17 cellular contexts compared by ENCODE assay signal in the genomic region with DNA sequence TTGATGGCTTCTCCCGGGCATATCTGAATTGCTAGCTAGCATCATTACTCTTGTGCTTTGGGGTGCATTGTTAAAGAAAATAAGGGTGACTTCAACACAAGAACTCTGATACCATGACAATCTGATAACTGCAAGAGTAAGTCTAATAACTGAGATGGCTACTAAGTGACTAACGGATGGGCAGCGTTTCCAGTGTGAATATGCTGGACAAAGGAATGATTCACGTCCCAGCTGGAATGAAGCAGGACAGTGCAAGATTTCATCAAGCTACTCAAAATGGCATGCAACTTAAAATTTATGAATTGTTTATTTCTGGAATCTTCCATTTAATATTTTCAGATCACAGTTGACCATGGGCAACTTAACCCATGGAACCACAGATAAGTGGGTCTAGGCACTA. TPM values are rescaled to one million over a fixed set of nuclear protein-coding genes. Genes with fewer than 3 reads are reported as not detected.
DNase-seq lines count a peak whose midpoint lies in the region; ATAC-seq and TF ChIP-seq lines count a peak whose summit lies in the region.
"Had no signal": no experiment of that assay in that cellular context is flagged by ENCODE, and none has a peak within 500 bp of the region (broad histone marks: within the 10 kb centered on the region; RNA-seq: fewer than 3 reads in every experiment).

No MANE protein-coding gene starts in this region.

- intact Hi-C loops in sciatic nerve (cut with DNase I) = no loop called here

- H2AFZ ChIP-seq in neural cell (ENCODE audit: low read depth, low read length) = no peak overlapping the region

- no peak for TF ChIP-seq RAD21 in neural cell (conservative IDR thresholded peaks at IDR 0.05)

- no peak for ATAC-seq in sciatic nerve
- ATAC-seq in GM19351 (IDR thresholded peaks at IDR 0.05; ENCODE audit: unreplicated experiment) = no peak
- ATAC-seq: activated CD8-positive, alpha-beta memory T cell treated with anti-CD3 and anti-CD28 coated beads, Interleukin-2, amount 10 ng/mL, durations not matched to agents 7 days and 5 days; pancreas had no signal

- H3K27ac ChIP-seq in neural cell (ENCODE audit: low read length) = peak overlapping the region; percentile 66
- H3K27ac ChIP-seq: BLaER1 treated with 17β-estradiol and CSF1 and Interleukin-3, amounts not matched to agents 10 nM and 100 nM; pancreas; transverse colon had no signal

- H3K9me3 ChIP-seq in neural cell (ENCODE audit: low read length) = no peaks in the 10 kb centered on the region
- H3K9me3 ChIP-seq: BLaER1 treated with 17β-estradiol and CSF1 and Interleukin-3, amounts not matched to agents 10 nM and 100 nM; pancreas; transverse colon had no signal

- TF ChIP-seq CTCF in AG10803 (conservative IDR thresholded peaks at IDR 0.05; ENCODE audit: low read length) (no peak), cardiac fibroblast (IDR thresholded peaks at IDR 0.05; ENCODE audit: low read depth, low read length) (no peak), neural cell (IDR thresholded peaks at IDR 0.05; ENCODE audit: poor library complexity, severe bottlenecking) (no peak)

- H3K4me2 ChIP-seq in neural cell (ENCODE audit: low read length) = no peak overlapping the region
- H3K4me2 ChIP-seq: BLaER1 treated with 17β-estradiol and CSF1 and Interleukin-3, amounts not matched to agents 10 nM and 100 nM had no signal

- no peaks in the 10 kb centered on the region for H4K20me1 ChIP-seq in neural cell (ENCODE audit: insufficient read depth)
- H4K20me1 ChIP-seq: BLaER1 treated with 17β-estradiol and CSF1 and Interleukin-3, amounts not matched to agents 10 nM and 100 nM had no signal

- peak; percentile 83 for DNase-seq in AG10803 (ENCODE audit: low read depth)
- DNase-seq in LHCN-M2 (ENCODE audit: low read depth) = peak; percentile 88
- peak; percentile 60 to 92 for DNase-seq in cardiac fibroblast (ENCODE audit: low read depth in 2 of 2)
- DNase-seq in sciatic nerve (ENCODE audit: low spot score) = no peak
- no peak for DNase-seq in stimulated activated naive CD4-positive, alpha-beta T cell (lab: John Stamatoyannopoulos, UW)
- no peak for DNase-seq in SHP77 treated with DMSO at 0.1 percent for 48 hours (lab: John Stamatoyannopoulos, UW)
- DNase-seq: activated CD8-positive, alpha-beta memory T cell treated with anti-CD3 and anti-CD28 coated beads, Interleukin-2, amount 10 ng/mL, durations not matched to agents 7 days and 5 days; Karpas-422; NCI-H2029; NCI-H82; pancreas; SIG-M5; transverse colon had no signal

- H3K9me2 ChIP-seq in neural cell (ENCODE audit: insufficient read depth, low read length) = no peaks in the 10 kb centered on the region

- H3K79me2 ChIP-seq in neural cell (replicated peaks; ENCODE audit: insufficient read depth, low read length) = no peaks in the 10 kb centered on the region

- H3K9ac ChIP-seq in neural cell (ENCODE audit: low read length) = peak overlapping the region; percentile 2
- H3K9ac ChIP-seq: BLaER1 treated with 17β-estradiol and CSF1 and Interleukin-3, amounts not matched to agents 10 nM and 100 nM had no signal

- no peaks in the 10 kb centered on the region for H3K27me3 ChIP-seq in neural cell (ENCODE audit: insufficient read depth, low read depth, low read length)
- H3K27me3 ChIP-seq: BLaER1 treated with 17β-estradiol and CSF1 and Interleukin-3, amounts not matched to agents 10 nM and 100 nM; transverse colon had no signal

- H3F3A ChIP-seq in neural cell (ENCODE audit: insufficient read depth, low read length, poor library complexity, severe bottlenecking) = no peaks in the 10 kb centered on the region

- TF ChIP-seq EP300 in neural cell (conservative IDR thresholded peaks at IDR 0.05; ENCODE audit: poor library complexity, severe bottlenecking) = no peak

- no peaks in the 10 kb centered on the region for H3K36me3 ChIP-seq in neural cell (ENCODE audit: insufficient read depth, low read length)
- H3K36me3 ChIP-seq: BLaER1 treated with 17β-estradiol and CSF1 and Interleukin-3, amounts not matched to agents 10 nM and 100 nM; pancreas; transverse colon had no signal

- H3K4me3 ChIP-seq in AG10803 (ENCODE audit: low read length) (peak overlapping the region; percentile 34), cardiac fibroblast (replicated peaks in 1 of 2; ENCODE audit: low read depth in 2 of 2, low read length in 2 of 2) (peak overlapping the region in 1 of 2 donors; percentile 18), neural cell (ENCODE audit: low read length) (peak overlapping the region; percentile 19)
- H3K4me3 ChIP-seq: BLaER1 treated with 17β-estradiol and CSF1 and Interleukin-3, amounts not matched to agents 10 nM and 100 nM; pancreas; transverse colon had no signal

TF ChIP-seq in neural cell, 6 proteins besides CTCF, POLR2A, EP300 and RAD21:
- TF ChIP-seq EZH2 (IDR thresholded peaks at IDR 0.05; ENCODE audit: borderline replicate concordance, insufficient read depth, low read length, poor library complexity, severe bottlenecking) (no peak), TAF1 (IDR thresholded peaks at IDR 0.05; ENCODE audit: low read depth) (no peak), SMC3 (conservative IDR thresholded peaks at IDR 0.05; ENCODE audit: poor library complexity) (no peak), POLR2AphosphoS5 (IDR thresholded peaks at IDR 0.05) (no peak), MXI1 (conservative IDR thresholded peaks at IDR 0.05; ENCODE audit: poor library complexity, severe bottlenecking) (no peak)
- TF ChIP-seq, protein P1, sequence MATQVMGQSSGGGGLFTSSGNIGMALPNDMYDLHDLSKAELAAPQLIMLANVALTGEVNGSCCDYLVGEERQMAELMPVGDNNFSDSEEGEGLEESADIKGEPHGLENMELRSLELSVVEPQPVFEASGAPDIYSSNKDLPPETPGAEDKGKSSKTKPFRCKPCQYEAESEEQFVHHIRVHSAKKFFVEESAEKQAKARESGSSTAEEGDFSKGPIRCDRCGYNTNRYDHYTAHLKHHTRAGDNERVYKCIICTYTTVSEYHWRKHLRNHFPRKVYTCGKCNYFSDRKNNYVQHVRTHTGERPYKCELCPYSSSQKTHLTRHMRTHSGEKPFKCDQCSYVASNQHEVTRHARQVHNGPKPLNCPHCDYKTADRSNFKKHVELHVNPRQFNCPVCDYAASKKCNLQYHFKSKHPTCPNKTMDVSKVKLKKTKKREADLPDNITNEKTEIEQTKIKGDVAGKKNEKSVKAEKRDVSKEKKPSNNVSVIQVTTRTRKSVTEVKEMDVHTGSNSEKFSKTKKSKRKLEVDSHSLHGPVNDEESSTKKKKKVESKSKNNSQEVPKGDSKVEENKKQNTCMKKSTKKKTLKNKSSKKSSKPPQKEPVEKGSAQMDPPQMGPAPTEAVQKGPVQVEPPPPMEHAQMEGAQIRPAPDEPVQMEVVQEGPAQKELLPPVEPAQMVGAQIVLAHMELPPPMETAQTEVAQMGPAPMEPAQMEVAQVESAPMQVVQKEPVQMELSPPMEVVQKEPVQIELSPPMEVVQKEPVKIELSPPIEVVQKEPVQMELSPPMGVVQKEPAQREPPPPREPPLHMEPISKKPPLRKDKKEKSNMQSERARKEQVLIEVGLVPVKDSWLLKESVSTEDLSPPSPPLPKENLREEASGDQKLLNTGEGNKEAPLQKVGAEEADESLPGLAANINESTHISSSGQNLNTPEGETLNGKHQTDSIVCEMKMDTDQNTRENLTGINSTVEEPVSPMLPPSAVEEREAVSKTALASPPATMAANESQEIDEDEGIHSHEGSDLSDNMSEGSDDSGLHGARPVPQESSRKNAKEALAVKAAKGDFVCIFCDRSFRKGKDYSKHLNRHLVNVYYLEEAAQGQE (IDR thresholded peaks at IDR 0.05; ENCODE audit: borderline replicate concordance) = no peak

RNA-seq across cellular contexts. Expression of a gene that starts 31.7 kb away (rescaled TPM):
- total RNA-seq in LHCN-M2 (2014; rRNA removed) (22.6 and 27.6 TPM in 2 replicates), sciatic nerve (14.2 TPM)
- 12.3 TPM for polyA plus RNA-seq in LHCN-M2 (2012)
- 14.7 and 16.8 TPM in 2 replicates for polyA plus RNA-seq in neural cell
- polyA minus RNA-seq in neural cell = 17.8 and 18.8 TPM in 2 replicates
- total RNA-seq: G401 had no signal

Comparison
In these comparisons a context has a peak if more than half of its experiments do, and no peak if none do; other contexts are left out.
1. DNase-seq: peak in AG10803 (single experiment), LHCN-M2 (single experiment) and cardiac fibroblast (2 of 2); none in sciatic nerve (single experiment), stimulated activated naive CD4-positive, alpha-beta T cell (0 of 6) and SHP77 treated with DMSO at 0.1 percent for 48 hours (single experiment).